Comparison of ENCODE assay signal across 12 cellular contexts in the genomic region with DNA sequence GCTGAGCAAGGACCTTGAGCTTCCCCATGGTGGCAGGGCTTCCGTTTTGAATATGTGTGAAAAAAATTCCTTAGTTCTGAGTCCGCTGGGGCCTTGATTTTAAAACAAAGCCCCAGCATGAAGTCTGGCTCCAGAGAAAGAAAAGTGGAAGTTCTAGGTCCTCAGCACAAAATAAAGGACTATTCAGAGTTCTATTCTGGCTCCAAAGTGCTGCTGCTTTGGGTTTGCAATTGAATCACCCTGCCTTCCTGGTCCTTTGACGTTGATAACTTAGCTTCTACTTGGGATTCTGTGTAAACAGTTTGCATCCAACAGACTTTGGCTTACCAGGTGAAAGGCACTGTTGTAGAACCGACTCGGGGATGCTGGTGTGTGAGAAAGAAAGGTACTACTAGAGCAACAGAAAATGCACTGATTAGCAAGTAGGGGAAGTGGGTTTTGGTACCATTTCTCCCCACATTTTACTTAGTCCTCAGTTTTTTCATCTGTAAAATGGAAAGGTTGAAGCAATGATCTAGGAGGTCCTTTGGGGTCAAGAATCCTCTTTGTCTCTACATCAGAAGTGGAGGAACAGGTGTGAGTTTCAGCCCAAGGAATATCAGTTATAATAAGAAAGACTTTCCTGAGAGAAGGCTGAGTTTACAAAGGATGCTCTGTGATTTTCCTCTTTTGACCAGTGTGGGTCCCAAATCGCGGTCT. TPM values are rescaled to one million over a fixed set of nuclear protein-coding genes. Genes with fewer than 3 reads are reported as not detected.
DNase-seq lines count a peak whose midpoint lies in the region; ATAC-seq and TF ChIP-seq lines count a peak whose summit lies in the region.
"Had no signal": no experiment of that assay in that cellular context is flagged by ENCODE, and none has a peak within 500 bp of the region (broad histone marks: within the 10 kb centered on the region; RNA-seq: fewer than 3 reads in every experiment).

No MANE protein-coding gene starts in this region.

- H3K9me3 Mint-ChIP-seq in natural killer cell treated with Interleukin-12 subunit alpha and Interleukin-12 subunit beta and Interleukin-15 and Interleukin-18, amount 100 ng/mL, for 72 hours: no peaks in the 10 kb centered on the region
- H3K9me3 Mint-ChIP-seq in activated CD8-positive, alpha-beta T cell treated with anti-CD3 and anti-CD28 coated beads for 36 hours: no peaks in the 10 kb centered on the region
- H3K9me3 Mint-ChIP-seq: central memory CD8-positive, alpha-beta T cell had no signal

- H3K36me3 ChIP-seq in esophagus muscularis mucosa (no peaks in the 10 kb centered on the region), tibial artery (peaks cover 0 to 11% (median 0%) of the 10 kb centered on the region in 3 donors), MG63 (peaks cover 5% of the 10 kb centered on the region; the same call in 1 of the 2 replicates)

- peaks cover 57 to 67% of the 10 kb centered on the region in 2 donors for H3K4me1 Mint-ChIP-seq in natural killer cell treated with Interleukin-12 subunit alpha and Interleukin-12 subunit beta and Interleukin-15 and Interleukin-18, amount 100 ng/mL, for 72 hours (ENCODE audit: low read depth in 2 of 2)
- H3K4me1 Mint-ChIP-seq in activated CD8-positive, alpha-beta T cell treated with anti-CD3 and anti-CD28 coated beads for 36 hours (ENCODE audit: low read depth): no peaks in the 10 kb centered on the region
- H3K4me1 Mint-ChIP-seq: central memory CD8-positive, alpha-beta T cell had no signal

- H3K9me3 ChIP-seq in esophagus muscularis mucosa: no peaks in the 10 kb centered on the region
- H3K9me3 ChIP-seq in tibial artery: no peaks in the 10 kb centered on the region
- no peaks in the 10 kb centered on the region for H3K9me3 ChIP-seq in MG63

- WGBS in esophagus muscularis mucosa: 67% methylated on average over 6 of the region's 7 CpGs

- no peak for TF ChIP-seq EP300 in esophagus muscularis mucosa (IDR thresholded peaks at IDR 0.05)

- CTCF ChIA-PET in RWPE1 (lab: Yijun Ruan, JAX): interaction anchor here (0.7 kb wide), 1 partner anchor 16 kb away, joined by 3 read pairs; no protein-coding TSS in a partner anchor
- CTCF ChIA-PET in activated CD8-positive, alpha-beta T cell treated with anti-CD3 and anti-CD28 coated beads for 36 hours (lab: Charles Lee): no interaction called here

- TF ChIP-seq POLR2A in esophagus muscularis mucosa (IDR thresholded peaks at IDR 0.05; ENCODE audit: low read depth): no peak

- peak in 1 of 2 donors; percentile 33 for ATAC-seq in natural killer cell treated with Interleukin-12 subunit alpha and Interleukin-12 subunit beta and Interleukin-15 and Interleukin-18, amount 100 ng/mL, for 72 hours
- no peak for ATAC-seq in activated CD8-positive, alpha-beta T cell treated with anti-CD3 and anti-CD28 coated beads for 36 hours
- ATAC-seq in GM18868 (IDR thresholded peaks at IDR 0.05; ENCODE audit: unreplicated experiment): no peak

- intact Hi-C loops in esophagus muscularis mucosa (cut with DNase I) (no loop called here), tibial artery (cut with DNase I; ENCODE audit: low total_unique reads) (no loop called here)
- intact Hi-C loops in activated CD8-positive, alpha-beta T cell treated with anti-CD3 and anti-CD28 coated beads for 36 hours (cut with micrococcal nuclease): no loop called here

- POLR2A ChIA-PET in RWPE1 (lab: Yijun Ruan, JAX; ENCODE audit: low non-redundant PET): interaction anchor here (0.7 kb wide), 1 partner anchor 19 kb away, joined by 3 read pairs; no protein-coding TSS in a partner anchor
- POLR2A ChIA-PET in activated CD8-positive, alpha-beta T cell treated with anti-CD3 and anti-CD28 coated beads for 36 hours (lab: Charles Lee): no interaction called here

- DNase-seq in RWPE1 (ENCODE audit: low spot score) (no peak), esophagus muscularis mucosa (ENCODE audit: extremely low spot score) (no peak), tibial artery (no peak), MG63 (no peak), NCI-H748 treated with DMSO at 0.1 percent for 48 hours (lab: John Stamatoyannopoulos, UW) (no peak)
- no peak for DNase-seq in natural killer cell treated with Interleukin-12 subunit alpha and Interleukin-12 subunit beta and Interleukin-15 and Interleukin-18, amount 100 ng/mL, for 72 hours (ENCODE audit: low spot score)
- no peak for DNase-seq in activated CD8-positive, alpha-beta T cell treated with anti-CD3 and anti-CD28 coated beads for 36 hours
- DNase-seq: NCI-H69, posterior cingulate gyrus, T-helper 2 cell had no signal

- H3K27me3 Mint-ChIP-seq in natural killer cell treated with Interleukin-12 subunit alpha and Interleukin-12 subunit beta and Interleukin-15 and Interleukin-18, amount 100 ng/mL, for 72 hours: no peaks in the 10 kb centered on the region
- H3K27me3 Mint-ChIP-seq in activated CD8-positive, alpha-beta T cell treated with anti-CD3 and anti-CD28 coated beads for 36 hours: peaks cover 8% of the 10 kb centered on the region

- H3K27me3 ChIP-seq in esophagus muscularis mucosa (no peaks in the 10 kb centered on the region), tibial artery (no peaks in the 10 kb centered on the region), MG63 (no peaks in the 10 kb centered on the region)

- peak overlapping the region; percentile 68 for H3K4me3 Mint-ChIP-seq in natural killer cell treated with Interleukin-12 subunit alpha and Interleukin-12 subunit beta and Interleukin-15 and Interleukin-18, amount 100 ng/mL, for 72 hours
- no peak overlapping the region for H3K4me3 Mint-ChIP-seq in activated CD8-positive, alpha-beta T cell treated with anti-CD3 and anti-CD28 coated beads for 36 hours
- H3K4me3 Mint-ChIP-seq: central memory CD8-positive, alpha-beta T cell had no signal

- peak overlapping the region; percentile 87 to 99 for H3K27ac Mint-ChIP-seq in natural killer cell treated with Interleukin-12 subunit alpha and Interleukin-12 subunit beta and Interleukin-15 and Interleukin-18, amount 100 ng/mL, for 72 hours
- no peak overlapping the region for H3K27ac Mint-ChIP-seq in activated CD8-positive, alpha-beta T cell treated with anti-CD3 and anti-CD28 coated beads for 36 hours

- TF ChIP-seq CTCF in RWPE1 (conservative IDR thresholded peaks at IDR 0.05; ENCODE audit: low read depth): no peak
- TF ChIP-seq CTCF in esophagus muscularis mucosa (IDR thresholded peaks at IDR 0.05): no peak
- TF ChIP-seq CTCF in tibial artery (IDR thresholded peaks at IDR 0.05): no peak
- no peak for TF ChIP-seq CTCF in activated CD8-positive, alpha-beta T cell treated with anti-CD3 and anti-CD28 coated beads for 36 hours (IDR thresholded peaks at IDR 0.05)

- no peak overlapping the region for H3K4me3 ChIP-seq in esophagus muscularis mucosa
- H3K4me3 ChIP-seq in tibial artery: peak overlapping the region in 1 of 2 donors; percentile 1
- H3K4me3 ChIP-seq in MG63: no peak overlapping the region

- H3K27ac ChIP-seq in RWPE1 (peak overlapping the region; percentile 95), esophagus muscularis mucosa (replicated peaks in 1 of 4) (peak overlapping the region; percentile 70 to 82 (median 77)), tibial artery (peak overlapping the region; percentile 67 to 87)

- H3K36me3 Mint-ChIP-seq in natural killer cell treated with Interleukin-12 subunit alpha and Interleukin-12 subunit beta and Interleukin-15 and Interleukin-18, amount 100 ng/mL, for 72 hours: no peaks in the 10 kb centered on the region
- no peaks in the 10 kb centered on the region for H3K36me3 Mint-ChIP-seq in activated CD8-positive, alpha-beta T cell treated with anti-CD3 and anti-CD28 coated beads for 36 hours (ENCODE audit: low read depth)

- H3K4me1 ChIP-seq in esophagus muscularis mucosa: peaks cover 57 to 68% (median 66%) of the 10 kb centered on the region in 4 donors
- H3K4me1 ChIP-seq in tibial artery: peaks cover 0 to 96% (median 42%) of the 10 kb centered on the region in 4 donors

RNA-seq across cellular contexts. Expression of a gene that starts 28.4 kb away (rescaled TPM):
- total RNA-seq in esophagus muscularis mucosa: 1,000 to 10,000 TPM in 1 of 4 donors, 100 to 1,000 TPM in 3; 712 to 1,070 (median 762) TPM
- total RNA-seq in natural killer cell treated with Interleukin-12 subunit alpha and Interleukin-12 subunit beta and Interleukin-15 and Interleukin-18, amount 100 ng/mL, for 72 hours: 10 to 100 TPM; 11.7 to 82.1 TPM
- 332 and 410 TPM in 2 replicates for total RNA-seq in MG63 (2014; rRNA removed; shearing (Covaris generic); ENCODE audit: low replicate concordance)
- total RNA-seq in activated CD8-positive, alpha-beta T cell treated with anti-CD3 and anti-CD28 coated beads for 36 hours: not detected

Comparison
In these comparisons a context has a peak if more than half of its experiments do, and no peak if none do; other contexts are left out.
1. RNA of a gene that starts 28.4 kb away (total RNA-seq): 712 to 1,070 TPM in esophagus muscularis mucosa, 332 to 410 TPM in MG63 and 11.7 to 82.1 TPM in natural killer cell treated with Interleukin-12 subunit alpha and Interleukin-12 subunit beta and Interleukin-15 and Interleukin-18, amount 100 ng/mL, for 72 hours; not detected in activated CD8-positive, alpha-beta T cell treated with anti-CD3 and anti-CD28 coated beads for 36 hours; every median in the first group is over 10 times any median in the second.
2. Peak in every context shown above with its lines, with median percentiles within 50 percentile points of each other: H3K27ac ChIP-seq.